23 cellular contexts compared by ENCODE assay signal in the genomic region with DNA sequence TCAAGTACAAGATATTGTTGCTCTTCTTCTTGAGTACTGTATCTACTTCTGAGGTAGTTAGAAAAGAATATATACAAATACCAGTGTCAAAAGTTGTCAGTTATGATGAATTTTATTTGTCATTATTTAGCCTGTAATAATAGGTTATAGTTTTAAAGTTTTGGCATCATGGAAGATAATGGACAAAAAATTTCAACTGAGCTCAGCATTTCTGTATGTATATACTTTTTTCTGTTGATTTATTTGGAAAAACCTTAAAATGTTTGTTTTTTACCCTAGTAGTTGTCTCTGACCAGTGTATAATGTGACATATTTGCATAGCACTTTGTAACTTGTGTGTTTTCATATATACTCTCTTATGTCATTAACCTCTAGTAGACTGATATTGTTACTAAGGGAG. TPM values are rescaled to one million over a fixed set of nuclear protein-coding genes. Genes with fewer than 3 reads are reported as not detected.
A peak's percentile ranks its signal among the peaks of the same experiment; 100 is the strongest.
DNase-seq lines count a peak whose midpoint lies in the region; ATAC-seq, FAIRE-seq and TF ChIP-seq lines count a peak whose summit lies in the region.
"Had no signal": no experiment of that assay in that cellular context is flagged by ENCODE, and none has a peak within 500 bp of the region (broad histone marks: within the 10 kb centered on the region; RNA-seq: fewer than 3 reads in every experiment).

No MANE protein-coding gene starts in this region.

- no peak overlapping the region for H2BK120ac ChIP-seq in IMR-90 (ENCODE audit: low read depth, low read length)

- dilution Hi-C loops in IMR-90 (cut with HindIII; ENCODE audit: low sequenced_read_pairs, unreplicated experiment) = no loop called here

- no peak for ATAC-seq in IMR-90 (ENCODE audit: low read depth)
- no peak for ATAC-seq in HG02610 (IDR thresholded peaks at IDR 0.05; ENCODE audit: unreplicated experiment)
- ATAC-seq: A549; CD8-positive, alpha-beta T cell; GM12878 had no signal

- H3K4ac ChIP-seq in IMR-90 (ENCODE audit: low read depth, low read length) = no peak overlapping the region

- no peak overlapping the region for H3K56ac ChIP-seq in IMR-90 (ENCODE audit: extremely low read depth, insufficient read depth, low read length)

- H2BK15ac ChIP-seq in IMR-90 (ENCODE audit: low read depth, low read length) = no peak overlapping the region

- no peaks in the 10 kb centered on the region for H4K20me1 ChIP-seq in IMR-90 (ENCODE audit: insufficient read depth, low read length)

- no peak overlapping the region for H3K18ac ChIP-seq in IMR-90 (ENCODE audit: low read depth, low read length)

- H2BK5ac ChIP-seq in IMR-90 (ENCODE audit: low read depth, low read length, poor library complexity, severe bottlenecking) = no peak overlapping the region

- TF ChIP-seq POLR2A in IMR-90 (IDR thresholded peaks at IDR 0.05; ENCODE audit: low read depth, low read length) = no peak

- intact Hi-C loops in IMR-90 (cut with micrococcal nuclease) = no loop called here

- CTCF ChIA-PET in IMR-90 (lab: Yijun Ruan, JAX) (no interaction called here), RWPE1 (lab: Yijun Ruan, JAX) (no interaction called here), GM10248 (lab: Yijun Ruan, JAX) (interaction anchor here (0.7 to 1.4 kb wide), 3 partner anchors 8 to 48 kb away, joined by 3 read pairs; a partner anchor contains a TSS)

- no peaks in the 10 kb centered on the region for H3K36me3 ChIP-seq in IMR-90 (ENCODE audit: control insufficient read depth, insufficient read depth, low read length)

- peak; percentile 21 for FAIRE-seq in A204.1 (lab: Jason Lieb, UNC)
- peak; percentile 28 for FAIRE-seq in colon (lab: Jason Lieb, UNC)
- FAIRE-seq: A549, D721Med, G401.6, GM12878, GM12892, GM18507 had no signal

- in situ Hi-C loops in IMR-90 (cut with MboI; ENCODE audit: low sequenced_read_pairs) = no loop called here

- TF ChIP-seq CTCF in IMR-90 (conservative IDR thresholded peaks at IDR 0.05; ENCODE audit: low read depth, low read length) (no peak), VCaP (conservative IDR thresholded peaks at IDR 0.05) (no peak), RWPE1 (conservative IDR thresholded peaks at IDR 0.05; ENCODE audit: low read depth) (no peak), GM10248 (IDR thresholded peaks at IDR 0.05; ENCODE audit: control extremely low read depth, extremely low read depth, low read depth, missing control alignments) (no peak)

- no peak overlapping the region for H2BK20ac ChIP-seq in IMR-90 (ENCODE audit: low read depth, low read length)

- no peak overlapping the region for H3K27ac ChIP-seq in IMR-90 (ENCODE audit: insufficient read depth, low read length)
- H3K27ac ChIP-seq in VCaP = peak overlapping the region; percentile 36
- H3K27ac ChIP-seq in RWPE1 = no peak overlapping the region
- H3K27ac ChIP-seq: A549; BLaER1 treated with 17β-estradiol and CSF1 and Interleukin-3, amounts not matched to agents 10 nM and 100 nM had no signal

- no TSS peak for BruUV-seq in IMR-90 (replicated peaks; lab: Mats Ljungman, UMichigan)

- no peak overlapping the region for H4K5ac ChIP-seq in IMR-90 (ENCODE audit: low read depth, low read length)

- no peak overlapping the region for H4K91ac ChIP-seq in IMR-90 (ENCODE audit: insufficient read depth, low read depth, low read length)

- no peaks in the 10 kb centered on the region for H3K9me3 ChIP-seq in IMR-90 (ENCODE audit: control insufficient read depth, insufficient read depth, low read length)
- H3K9me3 ChIP-seq: A549, Caco-2 had no signal

- H4K8ac ChIP-seq in IMR-90 (ENCODE audit: low read depth in 2 of 2, low read length in 2 of 2) = no peak overlapping the region

- H3K79me1 ChIP-seq in IMR-90 (ENCODE audit: low read depth in 1 of 2, low read length in 2 of 2) = peaks cover 6 to 13% of the 10 kb centered on the region in 2 experiments; a peak in 3 of 4 replicates

- H3K27me3 ChIP-seq in IMR-90 (ENCODE audit: control insufficient read depth, insufficient read depth, low read length) = no peaks in the 10 kb centered on the region
- H3K27me3 ChIP-seq: BLaER1 treated with 17β-estradiol and CSF1 and Interleukin-3, amounts not matched to agents 10 nM and 100 nM had no signal

- H3K4me2 ChIP-seq in IMR-90 (ENCODE audit: low read depth, low read length) = no peak overlapping the region
- H3K4me2 ChIP-seq: A549; BLaER1 treated with 17β-estradiol and CSF1 and Interleukin-3, amounts not matched to agents 10 nM and 100 nM had no signal

- no peak overlapping the region for H2AFZ ChIP-seq in IMR-90 (replicated peaks; ENCODE audit: low read length, poor library complexity)

- no peak overlapping the region for H3K4me3 ChIP-seq in IMR-90 (ENCODE audit: insufficient read depth, low read depth, low read length)
- H3K4me3 ChIP-seq: A549; BLaER1 treated with 17β-estradiol and CSF1 and Interleukin-3, amounts not matched to agents 10 nM and 100 nM; GM12878 had no signal

- H3K9ac ChIP-seq in IMR-90 (ENCODE audit: low read depth, low read length) = no peak overlapping the region
- H3K9ac ChIP-seq: BLaER1 treated with 17β-estradiol and CSF1 and Interleukin-3, amounts not matched to agents 10 nM and 100 nM had no signal

- TF ChIP-seq RAD21 in IMR-90 (IDR thresholded peaks at IDR 0.05; ENCODE audit: low read length) = no peak

- H3K23ac ChIP-seq in IMR-90 (ENCODE audit: low read depth, low read length) = no peak overlapping the region

- no peaks in the 10 kb centered on the region for H3K9me1 ChIP-seq in IMR-90 (ENCODE audit: insufficient read depth, low read length)

- POLR2A ChIA-PET in IMR-90 (lab: Charles Lee; ENCODE audit: unreplicated experiment) (no interaction called here), RWPE1 (lab: Yijun Ruan, JAX; ENCODE audit: low non-redundant PET) (no interaction called here), GM10248 (lab: Yijun Ruan, JAX) (no interaction called here)

- no peak overlapping the region for H3K14ac ChIP-seq in IMR-90 (replicated peaks; ENCODE audit: low read depth, low read length)

- DNase-seq in IMR-90 (no peak), RWPE1 (ENCODE audit: low spot score) (no peak), GM10248 (ENCODE audit: extremely low spot score) (no peak), NCI-H1694 treated with DMSO at 0.1 percent for 48 hours (lab: John Stamatoyannopoulos, UW) (no peak)
- DNase-seq: 8988T; AML-193; Caco-2; Calu3; CD4-positive, alpha-beta T cell; CD8-positive, alpha-beta T cell; DMS79 treated with DMSO at 0.1 percent for 48 hours; GF-D8 had no signal

- no peak overlapping the region for H2AK9ac ChIP-seq in IMR-90 (replicated peaks; ENCODE audit: low read depth, low read length, poor library complexity)

- H3K4me1 ChIP-seq in IMR-90 (ENCODE audit: control insufficient read depth, insufficient read depth, low read length) = no peaks in the 10 kb centered on the region
- H3K4me1 ChIP-seq: A549; BLaER1 treated with 17β-estradiol and CSF1 and Interleukin-3, amounts not matched to agents 10 nM and 100 nM; Caco-2 had no signal

- H2AK5ac ChIP-seq in IMR-90 (ENCODE audit: low read depth, low read length) = no peak overlapping the region

TF ChIP-seq in IMR-90, 13 proteins besides CTCF, POLR2A, EP300 and RAD21:
- TF ChIP-seq NFE2L2 (IDR thresholded peaks at IDR 0.05; ENCODE audit: low read depth, low read length) (no peak), FOS (IDR thresholded peaks at IDR 0.05; ENCODE audit: low read depth, low read length) (no peak), MAFK (IDR thresholded peaks at IDR 0.05; ENCODE audit: low read depth, low read length) (peak; percentile 57)
TF ChIP-seq in IMR-90: peak in this region for 1.

RNA-seq across cellular contexts. Expression of a gene that starts 11.1 kb away (rescaled TPM):
- 13.6 and 34.4 TPM in 2 replicates for total RNA-seq in IMR-90 (2012; rRNA removed)
- polyA plus RNA-seq in IMR-90 (2012; rRNA removed) = 6.8 and 9.6 TPM in 2 replicates
- 2.0 and 3.5 TPM in 2 replicates for polyA plus RNA-seq in IMR-90 (2012; cell fraction: cytosol; rRNA removed)
- polyA plus RNA-seq in IMR-90 (2012; cell fraction: nucleus; rRNA removed; ENCODE audit: low replicate concordance) = 5.3 and 18.2 TPM in 2 replicates
